16 cellular contexts compared by ENCODE assay signal in the genomic region with DNA sequence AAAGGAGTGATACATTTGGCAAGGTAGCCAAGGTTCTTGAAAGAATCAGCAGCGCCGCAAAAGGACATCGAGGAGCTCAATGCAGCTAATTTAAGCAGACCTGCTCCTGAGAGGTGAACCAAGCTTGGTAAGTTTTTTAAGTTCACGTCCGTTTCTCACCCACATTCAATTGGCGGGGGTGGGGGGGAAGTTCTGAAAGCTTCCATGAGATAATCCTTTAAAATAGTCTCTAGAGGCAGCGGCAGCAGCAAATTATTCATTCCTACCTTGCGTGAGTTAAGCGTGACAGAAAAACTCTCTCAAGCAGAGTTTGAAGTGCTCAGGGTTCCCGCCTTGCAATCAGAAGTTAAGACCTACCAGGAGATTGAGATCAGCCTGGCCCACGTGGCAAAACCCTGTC.
"Had no signal": no experiment of that assay in that cellular context is flagged by ENCODE, and none has a peak within 500 bp of the region (broad histone marks: within the 10 kb centered on the region; RNA-seq: fewer than 3 reads in every experiment).

No MANE protein-coding gene starts in this region.

- H3K36me3 ChIP-seq: left lung, spleen, tibial nerve had no signal

- H3K27ac ChIP-seq: left lung, spleen, tibial nerve had no signal

- H3K9me3 ChIP-seq: left lung, mucosa of descending colon, spleen, tibial nerve had no signal

- DNase-seq: activated CD4-positive, alpha-beta T cell treated with anti-CD3 and anti-CD28 coated beads for 4 hours; activated CD4-positive, alpha-beta T cell treated with anti-CD3 and anti-CD28 coated beads, Interleukin-2, amount 50 U/mL, for 4 hours; activated naive CD4-positive, alpha-beta T cell; activated T-cell treated with anti-CD3 and anti-CD28 coated beads for 4 hours; activated T-cell treated with anti-CD3 and anti-CD28 coated beads, Interleukin-2, amount 50 U/mL, for 72 hours; effector CD8-positive, alpha-beta T cell; left lung; mucosa of descending colon; posterior cingulate gyrus; right cardiac atrium; spleen; stimulated activated naive CD4-positive, alpha-beta T cell treated with Interleukin-2 at 50 U/mL for 16 hours had no signal

- H3K4me3 ChIP-seq: left lung, lung, mucosa of descending colon, spleen, tibial nerve had no signal

- ATAC-seq: activated naive CD4-positive, alpha-beta T cell treated with anti-CD3 and anti-CD28 coated beads, Interleukin-2, amount 50 U/mL, for 72 hours; activated T-cell treated with anti-CD3 and anti-CD28 coated beads, Interleukin-2, amount 50 U/mL, for 72 hours; left lung; mucosa of descending colon; natural killer cell treated with Interleukin-12 subunit alpha and Interleukin-12 subunit beta and Interleukin-15 and Interleukin-18, amount 100 ng/mL, for 72 hours; right cardiac atrium had no signal

- H3K27me3 ChIP-seq: left lung, spleen, tibial nerve had no signal
